ENCODE assay signal across 24 cellular contexts in genomic region chr12:121004253-121004815, GRCh38. TPM values are rescaled to one million over a fixed set of nuclear protein-coding genes. Genes with fewer than 3 reads are reported as not detected.
"Had no signal": no experiment of that assay in that cellular context is flagged by ENCODE, and none has a peak within 500 bp of the region (broad histone marks: within the 10 kb centered on the region; RNA-seq: fewer than 3 reads in every experiment).

No MANE protein-coding gene starts in this region.

- H3K27me3 Mint-ChIP-seq: activated B cell treated with CpG ODN at 0.5 μM for 24 hours; activated CD4-positive, alpha-beta T cell treated with anti-CD3 and anti-CD28 coated beads, Interleukin-2, amount 10 ng/mL, durations not matched to agents 24 days and 14 days; activated CD8-positive, alpha-beta memory T cell treated with anti-CD3 and anti-CD28 coated beads, Interleukin-2, amount 10 ng/mL, durations not matched to agents 7 days and 5 days; activated T-cell treated with anti-CD3 and anti-CD28 coated beads, Interleukin-2, amount 50 U/mL, for 24 hours had no signal

- FAIRE-seq: bronchial epithelial cell, TTC549 had no signal

- H3K9me3 Mint-ChIP-seq: activated B cell treated with CpG ODN at 0.5 μM for 24 hours; activated CD4-positive, alpha-beta T cell treated with anti-CD3 and anti-CD28 coated beads, Interleukin-2, amount 10 ng/mL, durations not matched to agents 24 days and 14 days; activated T-cell treated with anti-CD3 and anti-CD28 coated beads, Interleukin-2, amount 50 U/mL, for 24 hours; activated T-helper 1 cell treated with anti-CD3 and anti-CD28 coated beads, Interleukin-12 subunit alpha, Interleukin-12 subunit beta, Interleukin-2, Interleukin-4 antibody, amounts not matched to agents 30 ng/mL and 10 ng/mL and 1 ng/mL, durations not matched to agents 14 hours and 24 hours and 36 hours had no signal

- ATAC-seq: activated CD8-positive, alpha-beta memory T cell treated with anti-CD3 and anti-CD28 coated beads, Interleukin-2, amount 10 ng/mL, durations not matched to agents 7 days and 5 days; SK-N-SH treated with all-trans-retinoic acid at 6 μM for 48 hours had no signal

- H3K27ac Mint-ChIP-seq: activated B cell treated with CpG ODN at 0.5 μM for 24 hours; activated CD4-positive, alpha-beta T cell treated with anti-CD3 and anti-CD28 coated beads, Interleukin-2, amount 10 ng/mL, durations not matched to agents 24 days and 14 days; activated T-cell treated with anti-CD3 and anti-CD28 coated beads, Interleukin-2, amount 50 U/mL, for 24 hours; activated T-helper 1 cell treated with anti-CD3 and anti-CD28 coated beads, Interleukin-12 subunit alpha, Interleukin-12 subunit beta, Interleukin-2, Interleukin-4 antibody, amounts not matched to agents 30 ng/mL and 10 ng/mL and 1 ng/mL, durations not matched to agents 14 hours and 24 hours and 36 hours had no signal

- H3K4me3 Mint-ChIP-seq: activated B cell treated with CpG ODN at 0.5 μM for 24 hours; activated CD4-positive, alpha-beta T cell treated with anti-CD3 and anti-CD28 coated beads, Interleukin-2, amount 10 ng/mL, durations not matched to agents 24 days and 14 days; activated CD8-positive, alpha-beta memory T cell treated with anti-CD3 and anti-CD28 coated beads, Interleukin-2, amount 10 ng/mL, durations not matched to agents 7 days and 5 days; activated T-cell treated with anti-CD3 and anti-CD28 coated beads, Interleukin-2, amount 50 U/mL, for 24 hours; activated T-helper 1 cell treated with anti-CD3 and anti-CD28 coated beads, Interleukin-12 subunit alpha, Interleukin-12 subunit beta, Interleukin-2, Interleukin-4 antibody, amounts not matched to agents 30 ng/mL and 10 ng/mL and 1 ng/mL, durations not matched to agents 14 hours and 24 hours and 36 hours had no signal

- DNase-seq: activated B cell treated with CpG ODN at 0.5 μM for 24 hours; activated CD4-positive, alpha-beta T cell treated with anti-CD3 and anti-CD28 coated beads for 1 hour; activated CD4-positive, alpha-beta T cell treated with anti-CD3 and anti-CD28 coated beads, Interleukin-2, amount 10 ng/mL, durations not matched to agents 24 days and 14 days; activated CD4-positive, alpha-beta T cell treated with anti-CD3 and anti-CD28 coated beads, Interleukin-2, amount 50 U/mL, for 48 hours; activated CD8-positive, alpha-beta memory T cell treated with anti-CD3 and anti-CD28 coated beads, Interleukin-2, amount 10 ng/mL, durations not matched to agents 7 days and 5 days; activated effector memory CD4-positive, alpha-beta T cell treated with anti-CD3 and anti-CD28 coated beads, Interleukin-2, amount 50 U/mL, for 16 hours; activated naive CD4-positive, alpha-beta T cell treated with anti-CD3 and anti-CD28 coated beads, Interleukin-2, amount 50 U/mL, for 16 hours; activated T-cell treated with anti-CD3 and anti-CD28 coated beads, Interleukin-2, amount 50 U/mL, for 24 hours; central memory CD4-positive, alpha-beta T cell; NCI-H1048; NCI-H146; NCI-H187 treated with DMSO at 0.1 percent for 48 hours; NCI-H2081 treated with DMSO at 0.1 percent for 48 hours; NCI-H446; SHP77; SW 1271; T1000 had no signal

- H3K4me1 Mint-ChIP-seq: activated B cell treated with CpG ODN at 0.5 μM for 24 hours had no signal

RNA-seq across cellular contexts. Expression of gene HNF1A, which starts 26.0 kb away (rescaled TPM):
- total RNA-seq: activated B cell treated with CpG ODN at 0.5 μM for 24 hours; activated CD4-positive, alpha-beta T cell treated with anti-CD3 and anti-CD28 coated beads, Interleukin-2, amount 10 ng/mL, durations not matched to agents 24 days and 14 days; activated CD8-positive, alpha-beta memory T cell treated with anti-CD3 and anti-CD28 coated beads, Interleukin-2, amount 10 ng/mL, durations not matched to agents 7 days and 5 days; activated T-helper 1 cell treated with anti-CD3 and anti-CD28 coated beads, Interleukin-12 subunit alpha, Interleukin-12 subunit beta, Interleukin-2, Interleukin-4 antibody, amounts not matched to agents 30 ng/mL and 10 ng/mL and 1 ng/mL, durations not matched to agents 14 hours and 24 hours and 36 hours; aorta; bronchial epithelial cell; SJSA1; T-helper 1 cell treated with Interleukin-12 subunit alpha and Interleukin-12 subunit beta and Interleukin-4 antibody, amounts not matched to agents 30 ng/mL and 1 ng/mL, for 36 hours had no signal

RNA-seq across cellular contexts. Expression of gene OASL, which starts 34.7 kb away (rescaled TPM):
- total RNA-seq: SJSA1 had no signal
